Comparison of ENCODE assay signal across 20 cellular contexts in genomic region chr4:88731359-88731758, GRCh38.
"Had no signal": no experiment of that assay in that cellular context is flagged by ENCODE, and none has a peak within 500 bp of the region (broad histone marks: within the 10 kb centered on the region; RNA-seq: fewer than 3 reads in every experiment).

No MANE protein-coding gene starts in this region.

- H3K4me3 Mint-ChIP-seq: naive thymus-derived CD8-positive, alpha-beta T cell; stimulated activated memory B cell treated with anti-CD40 and anti-IgM and Interleukin-4, amounts not matched to agents 10 μg/mL and 1 μg/mL and 100 μg/mL, for 72 hours; stimulated activated naive CD8-positive, alpha-beta T cell treated with anti-CD3 and anti-CD28 coated beads, Interleukin-15, Interleukin-2, amounts not matched to agents 100 ng/mL and 50 ng/mL, for 24 hours had no signal

- H3K4me1 ChIP-seq: foreskin keratinocyte, spleen had no signal

- H3K4me3 ChIP-seq: esophagus muscularis mucosa, hepatocyte, spleen, tibial artery, upper lobe of left lung, uterus had no signal

- H3K27me3 Mint-ChIP-seq: naive thymus-derived CD8-positive, alpha-beta T cell; stimulated activated memory B cell treated with anti-CD40 and anti-IgM and Interleukin-4, amounts not matched to agents 10 μg/mL and 1 μg/mL and 100 μg/mL, for 72 hours; stimulated activated naive CD8-positive, alpha-beta T cell treated with anti-CD3 and anti-CD28 coated beads, Interleukin-15, Interleukin-2, amounts not matched to agents 100 ng/mL and 50 ng/mL, for 24 hours had no signal

- H3K36me3 ChIP-seq: uterus had no signal

- H3K27me3 ChIP-seq: esophagus muscularis mucosa, foreskin keratinocyte, hepatocyte, spleen, tibial artery, upper lobe of left lung, uterus had no signal

- H3K9me3 Mint-ChIP-seq: naive thymus-derived CD8-positive, alpha-beta T cell; stimulated activated memory B cell treated with anti-CD40 and anti-IgM and Interleukin-4, amounts not matched to agents 10 μg/mL and 1 μg/mL and 100 μg/mL, for 72 hours; stimulated activated naive CD8-positive, alpha-beta T cell treated with anti-CD3 and anti-CD28 coated beads, Interleukin-15, Interleukin-2, amounts not matched to agents 100 ng/mL and 50 ng/mL, for 24 hours had no signal

- H3K27ac Mint-ChIP-seq: stimulated activated memory B cell treated with anti-CD40 and anti-IgM and Interleukin-4, amounts not matched to agents 10 μg/mL and 1 μg/mL and 100 μg/mL, for 72 hours; stimulated activated naive CD8-positive, alpha-beta T cell treated with anti-CD3 and anti-CD28 coated beads, Interleukin-15, Interleukin-2, amounts not matched to agents 100 ng/mL and 50 ng/mL, for 24 hours had no signal

- H3K27ac ChIP-seq: epithelial cell of prostate, esophagus muscularis mucosa, foreskin keratinocyte, hepatocyte, spleen, tibial artery, upper lobe of left lung, uterus had no signal

- H3K9me3 ChIP-seq: esophagus muscularis mucosa, spleen, tibial artery, upper lobe of left lung, uterus had no signal

- ATAC-seq: foreskin keratinocyte; left lobe of liver; naive thymus-derived CD8-positive, alpha-beta T cell; sciatic nerve; stimulated activated memory B cell treated with anti-CD40 and anti-IgM and Interleukin-4, amounts not matched to agents 10 μg/mL and 1 μg/mL and 100 μg/mL, for 72 hours had no signal

- DNase-seq: effector memory CD4-positive, alpha-beta T cell; foreskin keratinocyte; kidney glomerular epithelial cell; mammary epithelial cell; naive thymus-derived CD8-positive, alpha-beta T cell; posterior cingulate gyrus; spleen; stimulated activated CD4-positive, alpha-beta T cell treated with anti-CD3 and anti-CD28 coated beads, Interleukin-15, amount 100 ng/mL, for 24 hours; stimulated activated CD4-positive, alpha-beta T cell treated with anti-CD3 and anti-CD28 coated beads, Interleukin-1b, Interleukin-23, amount 100 ng/mL, for 48 hours; stimulated activated CD4-positive, alpha-beta T cell treated with anti-CD3 and anti-CD28 coated beads, Interleukin-4, amount 100 ng/mL, for 24 hours; tibial artery; upper lobe of left lung; uterus had no signal
